ENCODE assay signal across 15 cellular contexts in genomic region chr1:110309768-110310167, GRCh38. TPM values are rescaled to one million over a fixed set of nuclear protein-coding genes. Genes with fewer than 3 reads are reported as not detected.
A peak's percentile ranks its signal among the peaks of the same experiment; 100 is the strongest.
DNase-seq lines count a peak whose midpoint lies in the region; ATAC-seq, FAIRE-seq and TF ChIP-seq lines count a peak whose summit lies in the region.
"Had no signal": no experiment of that assay in that cellular context is flagged by ENCODE, and none has a peak within 500 bp of the region (broad histone marks: within the 10 kb centered on the region; RNA-seq: fewer than 3 reads in every experiment).

No MANE protein-coding gene starts in this region.

- no peaks in the 10 kb centered on the region for H3K27me3 Mint-ChIP-seq in stimulated activated memory B cell treated with anti-CD40 and anti-IgM and Interleukin-4, amounts not matched to agents 10 μg/mL and 1 μg/mL and 100 μg/mL, for 72 hours
- H3K27me3 Mint-ChIP-seq: T-cell had no signal

- no peak for ATAC-seq in GM21367 (IDR thresholded peaks at IDR 0.05; ENCODE audit: unreplicated experiment)
- no peak for ATAC-seq in stimulated activated memory B cell treated with anti-CD40 and anti-IgM and Interleukin-4, amounts not matched to agents 10 μg/mL and 1 μg/mL and 100 μg/mL, for 72 hours
- no peak for ATAC-seq in stimulated activated naive CD8-positive, alpha-beta T cell treated with anti-CD3 and anti-CD28 coated beads, Interleukin-15, Interleukin-2, amounts not matched to agents 100 U/mL and 50 U/mL, for 24 hours
- ATAC-seq: activated CD4-positive, CD25-positive, alpha-beta regulatory T cell treated with anti-CD3 and anti-CD28 coated beads, Interleukin-2, amount 50 U/mL, for 24 hours; HCT116; T-cell; upper lobe of right lung had no signal

- H3K4me3 ChIP-seq in AG04450 (ENCODE audit: low read depth, low read length) (no peak overlapping the region), bronchial epithelial cell (ENCODE audit: low read depth, low read length) (no peak overlapping the region)
- H3K4me3 ChIP-seq: upper lobe of right lung had no signal

- no peaks in the 10 kb centered on the region for H3K9me3 Mint-ChIP-seq in stimulated activated memory B cell treated with anti-CD40 and anti-IgM and Interleukin-4, amounts not matched to agents 10 μg/mL and 1 μg/mL and 100 μg/mL, for 72 hours
- H3K9me3 Mint-ChIP-seq: T-cell had no signal

- DNase-seq in AG04450 (ENCODE audit: low read depth, low spot score) = peak; percentile 56
- peak; percentile 60 for DNase-seq in HCEC 1CT
- peak; percentile 81 for DNase-seq in bronchial epithelial cell (ENCODE audit: low read depth)
- peak; percentile 89 for DNase-seq in iris pigment epithelial cell (ENCODE audit: low read depth)
- DNase-seq in superior temporal gyrus (ENCODE audit: extremely low spot score) = no peak
- DNase-seq in stimulated activated naive CD8-positive, alpha-beta T cell treated with anti-CD3 and anti-CD28 coated beads, Interleukin-15, Interleukin-2, amounts not matched to agents 100 U/mL and 50 U/mL, for 24 hours = no peak
- DNase-seq: activated T-cell treated with anti-CD3 and anti-CD28 coated beads, Interleukin-2, amount 50 U/mL, for 48 hours; AML-193; DMS79; T-cell; upper lobe of right lung had no signal

- H3K36me3 Mint-ChIP-seq in stimulated activated memory B cell treated with anti-CD40 and anti-IgM and Interleukin-4, amounts not matched to agents 10 μg/mL and 1 μg/mL and 100 μg/mL, for 72 hours = no peaks in the 10 kb centered on the region

- H3K4me1 Mint-ChIP-seq in stimulated activated memory B cell treated with anti-CD40 and anti-IgM and Interleukin-4, amounts not matched to agents 10 μg/mL and 1 μg/mL and 100 μg/mL, for 72 hours = peaks cover 18% of the 10 kb centered on the region

- no peaks in the 10 kb centered on the region for H3K9me3 ChIP-seq in AG04450 (ENCODE audit: control insufficient read depth, insufficient read depth, low read length)
- H3K9me3 ChIP-seq: upper lobe of right lung had no signal

- no peaks in the 10 kb centered on the region for H3K36me3 ChIP-seq in bronchial epithelial cell (ENCODE audit: control insufficient read depth, insufficient read depth, low read length)
- H3K36me3 ChIP-seq: upper lobe of right lung had no signal

- no peak for FAIRE-seq in bronchial epithelial cell (lab: Jason Lieb, UNC)

- POLR2A ChIA-PET in AG04450 (lab: Yijun Ruan, JAX) = interaction anchor here (1.2 kb wide), 1 partner anchor 99 kb away, joined by 3 read pairs; no protein-coding TSS in a partner anchor

- H3K4me3 Mint-ChIP-seq in stimulated activated memory B cell treated with anti-CD40 and anti-IgM and Interleukin-4, amounts not matched to agents 10 μg/mL and 1 μg/mL and 100 μg/mL, for 72 hours = no peak overlapping the region
- H3K4me3 Mint-ChIP-seq: T-cell had no signal

- H3K27ac Mint-ChIP-seq in stimulated activated memory B cell treated with anti-CD40 and anti-IgM and Interleukin-4, amounts not matched to agents 10 μg/mL and 1 μg/mL and 100 μg/mL, for 72 hours = no peak overlapping the region
- H3K27ac Mint-ChIP-seq: T-cell had no signal

- TF ChIP-seq CTCF in AG04450 (IDR thresholded peaks at IDR 0.05; ENCODE audit: low read depth, low read length) = peak; percentile 36
- TF ChIP-seq CTCF in bronchial epithelial cell (IDR thresholded peaks at IDR 0.05; ENCODE audit: insufficient read depth, low read length, severe bottlenecking) = no peak

- H3K27me3 ChIP-seq in AG04450 (ENCODE audit: control insufficient read depth, insufficient read depth, low read length) = peaks cover 4% of the 10 kb centered on the region
- H3K27me3 ChIP-seq in bronchial epithelial cell (ENCODE audit: control insufficient read depth, insufficient read depth, low read length) = peaks cover 1% of the 10 kb centered on the region
- H3K27me3 ChIP-seq: upper lobe of right lung had no signal

- CTCF ChIA-PET in AG04450 (lab: Charles Lee) = interaction anchor here (0.5 to 22.0 kb wide), 10 partner anchors 9 to 204 kb away, joined by 3 to 1035 read pairs (median 7); partner anchors contain the start of genes KCNC4 and RBM15

- peak overlapping the region; percentile 33 for H3K27ac ChIP-seq in AG04450 (ENCODE audit: low read depth, low read length)
- H3K27ac ChIP-seq: upper lobe of right lung had no signal

RNA-seq across cellular contexts. Expression of gene RBM15, which starts 29.4 kb away (rescaled TPM):
- polyA plus RNA-seq in AG04450 (2011; rRNA removed) = 8.9 and 9.6 TPM in 2 replicates
- 59.1 and 68.1 TPM in 2 replicates for polyA minus RNA-seq in AG04450 (2011; rRNA and poly(A)+ RNA removed)
- total RNA-seq in bronchial epithelial cell = 33.4 and 37.1 TPM in 2 replicates

Comparison
In these comparisons a context has a peak if more than half of its experiments do, and no peak if none do; other contexts are left out.
1. DNase-seq: peak in AG04450 (single experiment), HCEC 1CT (single experiment), bronchial epithelial cell (single experiment) and iris pigment epithelial cell (single experiment); none in superior temporal gyrus (single experiment) and stimulated activated naive CD8-positive, alpha-beta T cell treated with anti-CD3 and anti-CD28 coated beads, Interleukin-15, Interleukin-2, amounts not matched to agents 100 U/mL and 50 U/mL, for 24 hours (single experiment).